ENCODE assay signal across 8 cellular contexts in the genomic region with DNA sequence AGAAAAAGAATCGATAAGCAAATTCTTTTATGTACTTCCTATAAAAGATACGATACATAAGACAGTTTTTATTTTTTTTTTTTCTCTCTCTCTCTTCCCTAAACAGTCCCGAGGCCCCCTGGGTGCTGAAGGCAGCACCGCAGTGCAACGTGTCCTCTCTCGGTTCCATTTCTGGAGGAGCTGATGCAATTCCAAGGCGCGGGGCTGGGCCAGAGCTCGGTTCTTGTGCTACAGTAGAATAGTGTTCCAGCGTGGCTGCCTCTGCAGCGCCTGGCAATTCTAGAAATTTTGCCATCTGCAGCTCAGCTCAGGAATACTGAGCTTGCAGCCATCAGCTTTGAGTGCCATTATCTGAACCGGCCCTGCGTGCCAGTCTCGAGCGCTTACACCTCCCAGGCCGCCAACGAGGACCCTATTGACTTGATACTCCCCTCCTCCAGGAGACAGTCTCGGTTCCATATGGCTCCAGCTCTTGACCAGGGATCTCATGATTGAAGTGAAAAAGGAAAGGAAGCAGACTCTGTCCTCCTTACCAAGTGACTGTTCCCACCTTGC. TPM values are rescaled to one million over a fixed set of nuclear protein-coding genes. Genes with fewer than 3 reads are reported as not detected.
DNase-seq lines count a peak whose midpoint lies in the region; ATAC-seq lines count a peak whose summit lies in the region.

No MANE protein-coding gene starts in this region.

- H3K9me3 ChIP-seq in effector memory CD4-positive, alpha-beta T cell (ENCODE audit: control insufficient read depth, low read length): no peaks in the 10 kb centered on the region

- H3K36me3 ChIP-seq in effector memory CD4-positive, alpha-beta T cell (ENCODE audit: control insufficient read depth, insufficient read depth, low read length): no peaks in the 10 kb centered on the region

- H3K4me1 ChIP-seq in effector memory CD4-positive, alpha-beta T cell (ENCODE audit: control insufficient read depth, insufficient read depth, low read length, poor library complexity, severe bottlenecking): peaks cover 8% of the 10 kb centered on the region

- in situ Hi-C loops in SK-MEL-5 (cut with HindIII; ENCODE audit: low pct_unique_long_range_greater_than_20kb, low sequenced_read_pairs): no loop called here

- peaks cover 2% of the 10 kb centered on the region for H3K27me3 ChIP-seq in effector memory CD4-positive, alpha-beta T cell (replicated peaks; ENCODE audit: control insufficient read depth, insufficient read depth, low read length, poor library complexity, severe bottlenecking)

- peak overlapping the region; percentile 48 for H3K4me3 ChIP-seq in effector memory CD4-positive, alpha-beta T cell (ENCODE audit: insufficient read depth, low read depth, low read length, poor library complexity, severe bottlenecking)

- ATAC-seq in HG02678 (IDR thresholded peaks at IDR 0.05; ENCODE audit: unreplicated experiment) (peak; percentile 39), GM19328 (IDR thresholded peaks at IDR 0.05; ENCODE audit: unreplicated experiment) (no peak)

- no peak overlapping the region for H3K27ac ChIP-seq in effector memory CD4-positive, alpha-beta T cell (ENCODE audit: insufficient read depth, low read length, poor library complexity, severe bottlenecking)
- H3K27ac ChIP-seq in temporal lobe (ENCODE audit: low read depth, low read length): peak overlapping the region; percentile 47

- peak; percentile 89 for DNase-seq in EH (ENCODE audit: low read depth)
- DNase-seq in SK-MEL-5 (ENCODE audit: low read depth, low spot score): peak; percentile 57
- no peak for DNase-seq in effector memory CD4-positive, alpha-beta T cell
- peak; percentile 8 to 59 for DNase-seq in lung microvascular endothelial cell (ENCODE audit: low read depth in 2 of 2)
- no peak for DNase-seq in NCI-H226

RNA-seq across cellular contexts. Expression of a gene that starts 0.6 kb away (rescaled TPM):
- total RNA-seq in SK-MEL-5 (2014; rRNA removed; shearing (Covaris generic)): 4.2 and 4.4 TPM in 2 replicates
- polyA plus RNA-seq in SK-MEL-5 (2015; cell fraction: cytosol; rRNA removed): 17.1 and 22.3 TPM in 2 replicates
- 47.5 and 54.4 TPM in 2 replicates for polyA plus RNA-seq in SK-MEL-5 (2015; cell fraction: nucleus; rRNA removed)
- total RNA-seq in lung microvascular endothelial cell (0.20 and 0.22 TPM in 2 replicates), temporal lobe (6.4 TPM)

RNA-seq across cellular contexts. Expression of a gene that starts 23.9 kb away (rescaled TPM):
- total RNA-seq in SK-MEL-5 (2014; rRNA removed; shearing (Covaris generic)): 66.6 and 80.8 TPM in 2 replicates
- 26.3 and 37.7 TPM in 2 replicates for polyA plus RNA-seq in SK-MEL-5 (2015; cell fraction: cytosol; rRNA removed)
- 126 and 160 TPM in 2 replicates for polyA plus RNA-seq in SK-MEL-5 (2015; cell fraction: nucleus; rRNA removed)
- total RNA-seq in lung microvascular endothelial cell: 79.1 and 106 TPM in 2 replicates
- total RNA-seq in temporal lobe: 70.3 TPM

Comparison
In these comparisons a context has a peak if more than half of its experiments do, and no peak if none do; other contexts are left out.
1. DNase-seq: peak in EH (single experiment), SK-MEL-5 (single experiment) and lung microvascular endothelial cell (2 of 2); none in effector memory CD4-positive, alpha-beta T cell (0 of 3) and NCI-H226 (single experiment).